In the genomic region with DNA sequence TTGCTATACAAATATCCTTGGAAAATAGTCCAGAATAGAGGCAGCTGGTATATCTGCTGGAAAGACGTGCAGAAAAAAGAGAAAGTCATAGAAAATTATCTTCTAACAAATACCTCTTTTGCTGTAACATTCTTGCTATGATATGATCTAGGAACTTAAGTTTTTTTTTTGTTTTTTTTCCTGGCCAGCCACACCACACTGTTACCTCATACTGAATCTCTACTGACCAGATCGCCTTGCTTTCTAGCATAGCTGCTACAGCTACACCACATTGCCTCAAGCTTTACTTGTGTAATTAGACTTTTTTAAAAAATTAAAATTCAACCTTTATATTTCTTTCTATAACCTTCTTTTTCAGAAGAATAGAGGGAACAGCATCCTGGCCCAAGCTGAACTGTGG, we compare ENCODE assay signal across 19 cellular contexts.
"Had no signal": no experiment of that assay in that cellular context is flagged by ENCODE, and none has a peak within 500 bp of the region (broad histone marks: within the 10 kb centered on the region; RNA-seq: fewer than 3 reads in every experiment).

No MANE protein-coding gene starts in this region.

- H3K9ac ChIP-seq: neural progenitor cell had no signal

- H3K27me3 ChIP-seq: neural progenitor cell, right atrium auricular region, stomach, thyroid gland, upper lobe of right lung, uterus had no signal

- H3K4me3 ChIP-seq: dorsolateral prefrontal cortex, lung, neural progenitor cell, prostate gland, right atrium auricular region, stomach, thyroid gland, upper lobe of right lung, uterus had no signal

- H3K4me1 ChIP-seq: prostate gland, right atrium auricular region, thyroid gland, upper lobe of right lung had no signal

- H2AFZ ChIP-seq: neural progenitor cell had no signal

- H3K9me3 ChIP-seq: prostate gland, right atrium auricular region, stomach, thyroid gland, upper lobe of right lung, uterus had no signal

- ATAC-seq: natural killer cell treated with Interleukin-12 subunit alpha and Interleukin-12 subunit beta and Interleukin-15 and Interleukin-18, amount 100 ng/mL, for 72 hours; sciatic nerve; stimulated activated effector memory CD8-positive, alpha-beta T cell treated with anti-CD3 and anti-CD28 coated beads, Interleukin-12 subunit alpha, Interleukin-12 subunit beta, amount 100 ng/mL, for 72 hours had no signal

- H3K36me3 ChIP-seq: neural progenitor cell, prostate gland, right atrium auricular region, stomach, thyroid gland, upper lobe of right lung, uterus had no signal

- H3K4me2 ChIP-seq: neural progenitor cell had no signal

- DNase-seq: cerebellar nuclear complex; dorsolateral prefrontal cortex; effector CD4-positive, alpha-beta T cell; head of caudate nucleus; naive B cell; stimulated activated CD4-positive, alpha-beta T cell treated with anti-CD3 and anti-CD28 coated beads, Interleukin-2, amount 100 ng/mL, for 24 hours; stimulated activated CD4-positive, alpha-beta T cell treated with anti-CD3 and anti-CD28 coated beads, Interleukin-4, amount 100 ng/mL, for 24 hours; stimulated activated naive CD4-positive, alpha-beta T cell treated with Interleukin-2 at 50 U/mL for 16 hours; thyroid gland; upper lobe of right lung; uterus had no signal

- H3K27ac ChIP-seq: dorsolateral prefrontal cortex, neural progenitor cell, prostate gland, right atrium auricular region, stomach, thyroid gland, upper lobe of right lung had no signal
